In genomic region chr3:173958805-173959204, GRCh38 we compare ENCODE assay signal across 1 cellular context.
TF ChIP-seq lines count a peak whose summit lies in the region.

No MANE protein-coding gene starts in this region.

TF ChIP-seq in H1, 55 proteins besides CTCF, POLR2A, EP300 and RAD21 (continued from another document):
- TF ChIP-seq, protein P1, sequence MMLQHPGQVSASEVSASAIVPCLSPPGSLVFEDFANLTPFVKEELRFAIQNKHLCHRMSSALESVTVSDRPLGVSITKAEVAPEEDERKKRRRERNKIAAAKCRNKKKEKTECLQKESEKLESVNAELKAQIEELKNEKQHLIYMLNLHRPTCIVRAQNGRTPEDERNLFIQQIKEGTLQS (IDR thresholded peaks at IDR 0.05; ENCODE audit: insufficient read depth, low read depth, low read length) = no peak
- TF ChIP-seq CHD1 (IDR thresholded peaks at IDR 0.05; ENCODE audit: low read depth, low read length) (no peak), SP1 (IDR thresholded peaks at IDR 0.05; ENCODE audit: low read depth, low read length) (no peak)
